34 cellular contexts compared by ENCODE assay signal in the genomic region with DNA sequence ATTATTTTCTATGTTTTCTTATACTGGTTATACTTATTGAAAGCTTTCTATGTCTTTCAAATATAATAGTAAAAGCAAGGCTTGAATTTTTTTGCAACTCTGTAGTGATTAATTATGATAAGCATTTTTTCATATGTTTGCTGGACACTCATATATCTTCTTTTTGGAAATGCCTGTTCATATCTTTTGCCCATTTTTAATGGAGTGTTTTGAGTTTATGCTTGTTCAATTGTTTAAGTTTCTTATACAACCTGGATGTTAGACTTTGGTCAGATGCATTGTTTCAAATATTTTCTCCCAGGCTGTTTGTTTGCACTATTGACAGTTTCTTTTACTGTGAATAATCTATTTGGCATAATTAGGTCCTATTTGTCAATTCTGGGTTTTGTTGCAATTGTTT. TPM values are rescaled to one million over a fixed set of nuclear protein-coding genes. Genes with fewer than 3 reads are reported as not detected.
"Had no signal": no experiment of that assay in that cellular context is flagged by ENCODE, and none has a peak within 500 bp of the region (broad histone marks: within the 10 kb centered on the region; RNA-seq: fewer than 3 reads in every experiment).

No MANE protein-coding gene starts in this region.

- H3K4me1 Mint-ChIP-seq: endodermal cell; memory B cell; naive thymus-derived CD4-positive, alpha-beta T cell had no signal

- H3K4me3 ChIP-seq: colonic mucosa, esophagus squamous epithelium, gastrocnemius medialis, heart right ventricle, left lung, lower lobe of right lung had no signal

- H3K27ac ChIP-seq: colonic mucosa, epithelial cell of prostate, esophagus squamous epithelium, gastrocnemius medialis, heart right ventricle, left lung, lower lobe of right lung had no signal

- H3K27me3 ChIP-seq: colonic mucosa, esophagus squamous epithelium, gastrocnemius medialis, heart right ventricle, left lung had no signal

- H3K4me3 Mint-ChIP-seq: dendritic cell treated with granulocyte-macrophage colony-stimulating factor and Interleukin-4, amounts not matched to agents 40 ng/mL and 50 ng/mL, for 4 days; effector memory CD8-positive, alpha-beta T cell; endodermal cell; memory B cell; naive thymus-derived CD4-positive, alpha-beta T cell had no signal

- H3K4me1 ChIP-seq: colonic mucosa, esophagus squamous epithelium, gastrocnemius medialis, heart right ventricle, left lung, lower lobe of right lung had no signal

- H3K9me3 ChIP-seq: colonic mucosa, esophagus squamous epithelium, gastrocnemius medialis, lower lobe of right lung had no signal

- H3K36me3 ChIP-seq: colonic mucosa, esophagus squamous epithelium, gastrocnemius medialis, heart right ventricle, left lung, lower lobe of right lung had no signal

- H3K27me3 Mint-ChIP-seq: dendritic cell treated with granulocyte-macrophage colony-stimulating factor and Interleukin-4, amounts not matched to agents 40 ng/mL and 50 ng/mL, for 4 days; memory B cell had no signal

- H3K27ac Mint-ChIP-seq: dendritic cell treated with granulocyte-macrophage colony-stimulating factor and Interleukin-4, amounts not matched to agents 40 ng/mL and 50 ng/mL, for 4 days; effector memory CD8-positive, alpha-beta T cell; endodermal cell; memory B cell; naive thymus-derived CD4-positive, alpha-beta T cell had no signal

- H3K9me3 Mint-ChIP-seq: dendritic cell treated with granulocyte-macrophage colony-stimulating factor and Interleukin-4, amounts not matched to agents 40 ng/mL and 50 ng/mL, for 4 days; effector memory CD8-positive, alpha-beta T cell; endodermal cell had no signal

- DNase-seq: colonic mucosa; cortex of kidney; effector CD8-positive, alpha-beta T cell; effector memory CD8-positive, alpha-beta T cell; endodermal cell; erythroblast; esophagus squamous epithelium; foreskin fibroblast; foreskin melanocyte; gastrocnemius medialis; glutamatergic neuron; head of caudate nucleus; heart right ventricle; hippocampal formation; left cardiac atrium; left lung; left ventricle myocardium superior; lower lobe of right lung; mesendoderm; midbrain; naive thymus-derived CD4-positive, alpha-beta T cell had no signal

- H3K36me3 Mint-ChIP-seq: memory B cell; naive thymus-derived CD4-positive, alpha-beta T cell had no signal

RNA-seq across cellular contexts. Expression of a gene that starts 11.9 kb away (rescaled TPM):
- total RNA-seq: colonic mucosa, endodermal cell, esophagus mucosa, gastrocnemius medialis, glomerular endothelial cell, heart right ventricle, left cardiac atrium, left ventricle myocardium superior, lower leg skin, mucosa of gallbladder had no signal
- polyA plus RNA-seq: fibroblast of lung; heart right ventricle; keratinocyte; naive thymus-derived CD4-positive, alpha-beta T cell had no signal

RNA-seq across cellular contexts. Expression of a gene that starts 20.0 kb away (rescaled TPM):
- total RNA-seq: dermis microvascular lymphatic vessel endothelial cell had no signal

RNA-seq across cellular contexts. Expression of a gene that starts 26.7 kb away (rescaled TPM):
- total RNA-seq: colonic mucosa, dermis microvascular lymphatic vessel endothelial cell, esophagus mucosa, esophagus squamous epithelium, gastrocnemius medialis, glomerular endothelial cell, kidney epithelial cell, left ventricle myocardium superior, lung microvascular endothelial cell had no signal
- polyA plus RNA-seq: fibroblast of lung; heart right ventricle; keratinocyte; naive thymus-derived CD4-positive, alpha-beta T cell had no signal

RNA-seq across cellular contexts. Expression of a gene that starts 44.2 kb away (rescaled TPM):
- total RNA-seq: colonic mucosa; dermis microvascular lymphatic vessel endothelial cell; endodermal cell; esophagus mucosa; esophagus squamous epithelium; fibroblast of lung; gastrocnemius medialis; glomerular endothelial cell; heart right ventricle; kidney epithelial cell; left cardiac atrium; left lung; left ventricle myocardium superior; lower leg skin; lower lobe of right lung; lung microvascular endothelial cell; mononuclear cell; mucosa of gallbladder; naive thymus-derived CD4-positive, alpha-beta T cell had no signal
- polyA plus RNA-seq: fibroblast of lung; heart right ventricle; keratinocyte; naive thymus-derived CD4-positive, alpha-beta T cell had no signal

RNA-seq across cellular contexts. Expression of a gene that starts 48.0 kb away (rescaled TPM):
- total RNA-seq: colonic mucosa; dermis microvascular lymphatic vessel endothelial cell; endodermal cell; esophagus mucosa; esophagus squamous epithelium; fibroblast of lung; gastrocnemius medialis; glomerular endothelial cell; heart right ventricle; kidney epithelial cell; left cardiac atrium; left lung; left ventricle myocardium superior; lower leg skin; lower lobe of right lung; lung microvascular endothelial cell; mononuclear cell; mucosa of gallbladder; naive thymus-derived CD4-positive, alpha-beta T cell had no signal
- polyA plus RNA-seq: fibroblast of lung; heart right ventricle; keratinocyte; naive thymus-derived CD4-positive, alpha-beta T cell had no signal
